In the genomic region with DNA sequence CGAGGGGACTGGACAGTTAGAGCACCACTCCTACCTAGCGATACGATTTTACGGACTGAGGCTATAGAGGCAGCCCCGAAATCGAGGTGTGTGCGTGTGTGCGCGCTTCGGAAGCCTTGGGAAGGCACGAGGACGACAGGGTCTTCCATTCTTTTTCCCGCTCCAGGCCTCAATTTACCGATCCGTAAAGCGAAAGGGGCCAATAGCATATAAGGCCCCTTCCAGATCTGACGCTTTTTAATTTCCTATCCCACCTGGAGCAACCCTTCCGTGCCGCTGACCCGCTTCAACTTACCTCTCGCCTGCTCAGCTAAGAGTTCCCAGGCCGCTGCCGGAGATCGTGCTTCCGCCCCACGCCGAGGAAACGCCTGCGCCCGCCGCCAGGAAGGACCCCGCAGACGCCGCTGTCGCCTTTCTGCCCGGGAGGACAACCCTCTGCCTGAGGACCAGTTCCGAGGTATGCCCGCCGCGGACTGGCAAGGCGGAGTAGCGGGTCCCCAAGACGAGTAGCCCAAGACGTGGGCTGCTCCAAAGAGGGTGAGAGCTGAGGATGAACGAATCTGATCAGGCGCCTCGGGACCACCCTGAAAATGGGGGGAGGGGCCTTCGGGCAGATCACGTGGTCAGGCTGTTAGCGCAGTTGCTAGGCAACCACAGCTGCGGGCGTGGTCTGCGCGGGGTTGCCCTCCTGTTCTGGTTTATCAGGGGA, we compare ENCODE assay signal across 1 cellular context.
TF ChIP-seq lines count a peak whose summit lies in the region.

Gene EFTUD2 (minus strand): TSS at position 372 of the 709 bp plus-strand sequence. CDS start 4,924 bp downstream, outside the sequence.

TF ChIP-seq in HepG2, 621 proteins besides CTCF, POLR2A, EP300 and RAD21 (continued from another document and continues in another):
- TF ChIP-seq, protein P1, sequence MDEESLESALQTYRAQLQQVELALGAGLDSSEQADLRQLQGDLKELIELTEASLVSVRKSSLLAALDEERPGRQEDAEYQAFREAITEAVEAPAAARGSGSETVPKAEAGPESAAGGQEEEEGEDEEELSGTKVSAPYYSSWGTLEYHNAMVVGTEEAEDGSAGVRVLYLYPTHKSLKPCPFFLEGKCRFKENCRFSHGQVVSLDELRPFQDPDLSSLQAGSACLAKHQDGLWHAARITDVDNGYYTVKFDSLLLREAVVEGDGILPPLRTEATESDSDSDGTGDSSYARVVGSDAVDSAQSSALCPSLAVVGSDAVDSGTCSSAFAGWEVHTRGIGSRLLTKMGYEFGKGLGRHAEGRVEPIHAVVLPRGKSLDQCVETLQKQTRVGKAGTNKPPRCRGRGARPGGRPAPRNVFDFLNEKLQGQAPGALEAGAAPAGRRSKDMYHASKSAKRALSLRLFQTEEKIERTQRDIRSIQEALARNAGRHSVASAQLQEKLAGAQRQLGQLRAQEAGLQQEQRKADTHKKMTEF (CRISPR knock-in tag; IDR thresholded peaks at IDR 0.05): peak; percentile 100
- TF ChIP-seq TFDP2 (CRISPR knock-in tag; IDR thresholded peaks at IDR 0.05): peak; percentile 76
- peak; percentile 63 for TF ChIP-seq ZNF333 (CRISPR knock-in tag; IDR thresholded peaks at IDR 0.05; ENCODE audit: borderline replicate concordance)
- TF ChIP-seq SALL1 (CRISPR knock-in tag; IDR thresholded peaks at IDR 0.05): peak; percentile 94
- no peak for TF ChIP-seq ZNF432 (CRISPR knock-in tag; IDR thresholded peaks at IDR 0.05; ENCODE audit: borderline replicate concordance)
- TF ChIP-seq JUND (CRISPR knock-in tag; IDR thresholded peaks at IDR 0.05): peak; percentile 74; the same call in 1 of the 2 replicates
- TF ChIP-seq ZSCAN21 (CRISPR knock-in tag; IDR thresholded peaks at IDR 0.05; ENCODE audit: borderline replicate concordance): no peak; the same call in 1 of the 2 replicates
- TF ChIP-seq ZNF142 (CRISPR knock-in tag; IDR thresholded peaks at IDR 0.05): no peak; the same call in none of the 2 replicates
- TF ChIP-seq ZNF207 (IDR thresholded peaks at IDR 0.05; ENCODE audit: borderline replicate concordance): peak; percentile 91; the same call in 1 of the 2 replicates
- TF ChIP-seq PITX1 (CRISPR knock-in tag; IDR thresholded peaks at IDR 0.05): peak; percentile 57; the same call in 1 of the 2 replicates
- TF ChIP-seq, protein P2, sequence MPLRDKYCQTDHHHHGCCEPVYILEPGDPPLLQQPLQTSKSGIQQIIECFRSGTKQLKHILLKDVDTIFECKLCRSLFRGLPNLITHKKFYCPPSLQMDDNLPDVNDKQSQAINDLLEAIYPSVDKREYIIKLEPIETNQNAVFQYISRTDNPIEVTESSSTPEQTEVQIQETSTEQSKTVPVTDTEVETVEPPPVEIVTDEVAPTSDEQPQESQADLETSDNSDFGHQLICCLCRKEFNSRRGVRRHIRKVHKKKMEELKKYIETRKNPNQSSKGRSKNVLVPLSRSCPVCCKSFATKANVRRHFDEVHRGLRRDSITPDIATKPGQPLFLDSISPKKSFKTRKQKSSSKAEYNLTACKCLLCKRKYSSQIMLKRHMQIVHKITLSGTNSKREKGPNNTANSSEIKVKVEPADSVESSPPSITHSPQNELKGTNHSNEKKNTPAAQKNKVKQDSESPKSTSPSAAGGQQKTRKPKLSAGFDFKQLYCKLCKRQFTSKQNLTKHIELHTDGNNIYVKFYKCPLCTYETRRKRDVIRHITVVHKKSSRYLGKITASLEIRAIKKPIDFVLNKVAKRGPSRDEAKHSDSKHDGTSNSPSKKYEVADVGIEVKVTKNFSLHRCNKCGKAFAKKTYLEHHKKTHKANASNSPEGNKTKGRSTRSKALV (CRISPR knock-in tag; IDR thresholded peaks at IDR 0.05): peak; percentile 71
- TF ChIP-seq, protein P3, sequence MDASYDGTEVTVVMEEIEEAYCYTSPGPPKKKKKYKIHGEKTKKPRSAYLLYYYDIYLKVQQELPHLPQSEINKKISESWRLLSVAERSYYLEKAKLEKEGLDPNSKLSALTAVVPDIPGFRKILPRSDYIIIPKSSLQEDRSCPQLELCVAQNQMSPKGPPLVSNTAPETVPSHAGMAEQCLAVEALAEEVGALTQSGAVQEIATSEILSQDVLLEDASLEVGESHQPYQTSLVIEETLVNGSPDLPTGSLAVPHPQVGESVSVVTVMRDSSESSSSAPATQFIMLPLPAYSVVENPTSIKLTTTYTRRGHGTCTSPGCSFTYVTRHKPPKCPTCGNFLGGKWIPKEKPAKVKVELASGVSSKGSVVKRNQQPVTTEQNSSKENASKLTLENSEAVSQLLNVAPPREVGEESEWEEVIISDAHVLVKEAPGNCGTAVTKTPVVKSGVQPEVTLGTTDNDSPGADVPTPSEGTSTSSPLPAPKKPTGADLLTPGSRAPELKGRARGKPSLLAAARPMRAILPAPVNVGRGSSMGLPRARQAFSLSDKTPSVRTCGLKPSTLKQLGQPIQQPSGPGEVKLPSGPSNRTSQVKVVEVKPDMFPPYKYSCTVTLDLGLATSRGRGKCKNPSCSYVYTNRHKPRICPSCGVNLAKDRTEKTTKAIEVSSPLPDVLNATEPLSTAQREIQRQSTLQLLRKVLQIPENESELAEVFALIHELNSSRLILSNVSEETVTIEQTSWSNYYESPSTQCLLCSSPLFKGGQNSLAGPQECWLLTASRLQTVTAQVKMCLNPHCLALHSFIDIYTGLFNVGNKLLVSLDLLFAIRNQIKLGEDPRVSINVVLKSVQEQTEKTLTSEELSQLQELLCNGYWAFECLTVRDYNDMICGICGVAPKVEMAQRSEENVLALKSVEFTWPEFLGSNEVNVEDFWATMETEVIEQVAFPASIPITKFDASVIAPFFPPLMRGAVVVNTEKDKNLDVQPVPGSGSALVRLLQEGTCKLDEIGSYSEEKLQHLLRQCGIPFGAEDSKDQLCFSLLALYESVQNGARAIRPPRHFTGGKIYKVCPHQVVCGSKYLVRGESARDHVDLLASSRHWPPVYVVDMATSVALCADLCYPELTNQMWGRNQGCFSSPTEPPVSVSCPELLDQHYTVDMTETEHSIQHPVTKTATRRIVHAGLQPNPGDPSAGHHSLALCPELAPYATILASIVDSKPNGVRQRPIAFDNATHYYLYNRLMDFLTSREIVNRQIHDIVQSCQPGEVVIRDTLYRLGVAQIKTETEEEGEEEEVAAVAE (CRISPR knock-in tag; IDR thresholded peaks at IDR 0.05; ENCODE audit: borderline replicate concordance): peak; percentile 87; the same call in 1 of the 2 replicates
- peak; percentile 75 for TF ChIP-seq NCOA2 (CRISPR knock-in tag; IDR thresholded peaks at IDR 0.05)
- TF ChIP-seq, protein P4, sequence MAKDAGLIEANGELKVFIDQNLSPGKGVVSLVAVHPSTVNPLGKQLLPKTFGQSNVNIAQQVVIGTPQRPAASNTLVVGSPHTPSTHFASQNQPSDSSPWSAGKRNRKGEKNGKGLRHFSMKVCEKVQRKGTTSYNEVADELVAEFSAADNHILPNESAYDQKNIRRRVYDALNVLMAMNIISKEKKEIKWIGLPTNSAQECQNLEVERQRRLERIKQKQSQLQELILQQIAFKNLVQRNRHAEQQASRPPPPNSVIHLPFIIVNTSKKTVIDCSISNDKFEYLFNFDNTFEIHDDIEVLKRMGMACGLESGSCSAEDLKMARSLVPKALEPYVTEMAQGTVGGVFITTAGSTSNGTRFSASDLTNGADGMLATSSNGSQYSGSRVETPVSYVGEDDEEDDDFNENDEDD (CRISPR knock-in tag; IDR thresholded peaks at IDR 0.05; ENCODE audit: borderline replicate concordance): peak; percentile 73; the same call in 1 of the 2 replicates
- 0 out of 2 replicates have a peak, but pooled peaks have one; percentile 57 for TF ChIP-seq CC2D1A (CRISPR knock-in tag; IDR thresholded peaks at IDR 0.05)
- TF ChIP-seq ZNF224 (CRISPR knock-in tag; IDR thresholded peaks at IDR 0.05): peak; percentile 30; the same call in 1 of the 2 replicates
- TF ChIP-seq GABPB1 (CRISPR knock-in tag; IDR thresholded peaks at IDR 0.05): peak; percentile 98
- peak; percentile 90 for TF ChIP-seq ZNF547 (CRISPR knock-in tag; IDR thresholded peaks at IDR 0.05)
- TF ChIP-seq, protein P5, sequence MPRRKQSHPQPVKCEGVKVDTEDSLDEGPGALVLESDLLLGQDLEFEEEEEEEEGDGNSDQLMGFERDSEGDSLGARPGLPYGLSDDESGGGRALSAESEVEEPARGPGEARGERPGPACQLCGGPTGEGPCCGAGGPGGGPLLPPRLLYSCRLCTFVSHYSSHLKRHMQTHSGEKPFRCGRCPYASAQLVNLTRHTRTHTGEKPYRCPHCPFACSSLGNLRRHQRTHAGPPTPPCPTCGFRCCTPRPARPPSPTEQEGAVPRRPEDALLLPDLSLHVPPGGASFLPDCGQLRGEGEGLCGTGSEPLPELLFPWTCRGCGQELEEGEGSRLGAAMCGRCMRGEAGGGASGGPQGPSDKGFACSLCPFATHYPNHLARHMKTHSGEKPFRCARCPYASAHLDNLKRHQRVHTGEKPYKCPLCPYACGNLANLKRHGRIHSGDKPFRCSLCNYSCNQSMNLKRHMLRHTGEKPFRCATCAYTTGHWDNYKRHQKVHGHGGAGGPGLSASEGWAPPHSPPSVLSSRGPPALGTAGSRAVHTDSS (CRISPR knock-in tag; conservative IDR thresholded peaks at IDR 0.05): 0 out of 2 replicates have a peak, but pooled peaks have one; percentile 52
- peak; percentile 52 for TF ChIP-seq ZNF263 (CRISPR knock-in tag; IDR thresholded peaks at IDR 0.05)
- TF ChIP-seq KDM4B (CRISPR knock-in tag; IDR thresholded peaks at IDR 0.05): peak; percentile 99; the same call in 1 of the 2 replicates
- TF ChIP-seq JARID2 (CRISPR knock-in tag; IDR thresholded peaks at IDR 0.05; ENCODE audit: insufficient replicate concordance): peak; percentile 96
- TF ChIP-seq NFKB2 (CRISPR knock-in tag; IDR thresholded peaks at IDR 0.05; ENCODE audit: borderline replicate concordance): peak; percentile 94; the same call in 1 of the 2 replicates
- TF ChIP-seq ZBTB39 (CRISPR knock-in tag; IDR thresholded peaks at IDR 0.05): peak; percentile 55; the same call in 1 of the 2 replicates
- 0 out of 2 replicates have a peak, but pooled peaks have one; percentile 65 for TF ChIP-seq ZBTB1 (CRISPR knock-in tag; IDR thresholded peaks at IDR 0.05; ENCODE audit: borderline replicate concordance)
- TF ChIP-seq JDP2 (CRISPR knock-in tag; IDR thresholded peaks at IDR 0.05; ENCODE audit: borderline replicate concordance): no peak; the same call in 1 of the 2 replicates
- peak; percentile 98 for TF ChIP-seq MXD4 (CRISPR knock-in tag; IDR thresholded peaks at IDR 0.05)
- TF ChIP-seq ZNF264 (CRISPR knock-in tag; IDR thresholded peaks at IDR 0.05): peak; percentile 68; the same call in 1 of the 2 replicates
- no peak for TF ChIP-seq STAT5B (CRISPR knock-in tag; IDR thresholded peaks at IDR 0.05)
